Comparison of ENCODE assay signal across 23 cellular contexts in genomic region chr1:8981169-8981568, GRCh38. TPM values are rescaled to one million over a fixed set of nuclear protein-coding genes. Genes with fewer than 3 reads are reported as not detected.
"Had no signal": no experiment of that assay in that cellular context is flagged by ENCODE, and none has a peak within 500 bp of the region (broad histone marks: within the 10 kb centered on the region; RNA-seq: fewer than 3 reads in every experiment).

No MANE protein-coding gene starts in this region.

- H3K27ac Mint-ChIP-seq: T-helper 1 cell treated with Interleukin-12 subunit alpha and Interleukin-12 subunit beta and Interleukin-4 antibody, amounts not matched to agents 30 μg/mL and 1 μg/mL, for 36 hours had no signal

- DNase-seq: Karpas-422, KG1, MG63, NCI-H1092 treated with DMSO at 0.1 percent for 48 hours, NCI-H1436, NCI-H1694, NCI-H187 treated with DMSO at 0.1 percent for 48 hours, NCI-H2029 treated with DMSO at 0.1 percent for 48 hours, NCI-H2171 treated with DMSO at 0.1 percent for 48 hours, NCI-H2227 treated with DMSO at 0.1 percent for 48 hours, NCI-H524, NCI-H526 treated with DMSO at 0.1 percent for 48 hours, NCI-H748 treated with DMSO at 0.1 percent for 48 hours, SHP77, SK-N-SH, SW 1271, T-cell had no signal

- H3K27me3 Mint-ChIP-seq: T-cell had no signal

- H3K9me2 ChIP-seq: SK-N-SH had no signal

- H3K4me3 ChIP-seq: MG63 had no signal

- H3K27me3 ChIP-seq: MG63 had no signal

- ATAC-seq: Panc1, T-cell had no signal

- H3K4me3 Mint-ChIP-seq: T-cell; T-helper 1 cell treated with Interleukin-12 subunit alpha and Interleukin-12 subunit beta and Interleukin-4 antibody, amounts not matched to agents 30 μg/mL and 1 μg/mL, for 36 hours had no signal

- H3K36me3 Mint-ChIP-seq: T-cell had no signal

- H3K27ac ChIP-seq: RWPE1 had no signal

- H3K9me3 Mint-ChIP-seq: T-cell; T-helper 1 cell treated with Interleukin-12 subunit alpha and Interleukin-12 subunit beta and Interleukin-4 antibody, amounts not matched to agents 30 μg/mL and 1 μg/mL, for 36 hours had no signal

- H3K9me3 ChIP-seq: MG63, SK-N-SH had no signal

- H3K9ac ChIP-seq: SK-N-SH had no signal

- H3K36me3 ChIP-seq: MG63 had no signal

- H3K4me2 ChIP-seq: SK-N-SH had no signal

RNA-seq across cellular contexts. Expression of gene CA6, which starts 35.5 kb away (rescaled TPM):
- total RNA-seq: HT1080, NCI-H460 had no signal
- polyA plus RNA-seq: SK-N-SH had no signal

RNA-seq across cellular contexts. Expression of gene SLC2A7, which starts 45.1 kb away (rescaled TPM):
- total RNA-seq: HT1080, NCI-H460, SK-MEL-5, T-cell had no signal
- polyA plus RNA-seq: SK-N-SH had no signal
